In genomic region chr1:214460304-214460916, GRCh38 we compare ENCODE assay signal across 33 cellular contexts.
A peak's percentile ranks its signal among the peaks of the same experiment; 100 is the strongest.
DNase-seq lines count a peak whose midpoint lies in the region; ATAC-seq, FAIRE-seq and TF ChIP-seq lines count a peak whose summit lies in the region.
"Had no signal": no experiment of that assay in that cellular context is flagged by ENCODE, and none has a peak within 500 bp of the region (broad histone marks: within the 10 kb centered on the region; RNA-seq: fewer than 3 reads in every experiment).

No MANE protein-coding gene starts in this region.

- TF ChIP-seq CTCF in HEK293 (tag by site-specific recombination; IDR thresholded peaks at IDR 0.05) = no peak
- no peak for TF ChIP-seq CTCF in chondrocyte (IDR thresholded peaks at IDR 0.05)
- no peak for TF ChIP-seq CTCF in keratinocyte (optimal IDR thresholded peaks at IDR 0.05 in 1 of 3, IDR thresholded peaks at IDR 0.05 in 1 of 3, conservative IDR thresholded peaks at IDR 0.05 in 1 of 3; ENCODE audit: extremely low read depth in 1 of 3, insufficient read depth in 2 of 3, low read length in 3 of 3)
- TF ChIP-seq CTCF in osteoblast (IDR thresholded peaks at IDR 0.05; ENCODE audit: extremely low read depth, low read depth, low read length) = no peak
- TF ChIP-seq CTCF in ascending aorta (IDR thresholded peaks at IDR 0.05) = no peak
- no peak for TF ChIP-seq CTCF in prostate gland (IDR thresholded peaks at IDR 0.05)

- DNase-seq in chondrocyte (ENCODE audit: low spot score) (no peak), keratinocyte (ENCODE audit: low read depth, low spot score) (no peak), osteoblast (ENCODE audit: insufficient read length, low spot score, missing footprints) (no peak), ascending aorta (ENCODE audit: low spot score in 2 of 2) (no peak), prostate gland (ENCODE audit: low spot score) (no peak)
- no peak for DNase-seq in stimulated activated naive CD8-positive, alpha-beta T cell treated with anti-CD3 and anti-CD28 coated beads, Interleukin-15, amount 100 ng/mL, for 72 hours
- DNase-seq: activated CD4-positive, alpha-beta T cell treated with anti-CD3 and anti-CD28 coated beads, Interleukin-2, amount 50 U/mL, for 1 hour; activated gamma-delta T cell; activated T-cell treated with anti-CD3 and anti-CD28 coated beads, Interleukin-2, amount 50 U/mL, for 24 hours; DMS53; HCEC 1CT; hypothalamus; left colon; mammary epithelial cell; MM.1S; NCI-H1417; NCI-H2029; NCI-H510A treated with DMSO at 0.1 percent for 48 hours; psoas muscle; RPMI8226; sigmoid colon; stimulated activated CD4-positive, alpha-beta T cell treated with anti-CD3 and anti-CD28 coated beads, Interleukin-12 subunit alpha, Interleukin-12 subunit beta, amount 100 ng/mL, for 4 hours; stimulated activated CD4-positive, alpha-beta T cell treated with anti-CD3 and anti-CD28 coated beads, Interleukin-2, amount 100 ng/mL, for 48 hours; T1000; thyroid gland had no signal

- H3K9me3 Mint-ChIP-seq in chondrocyte (ENCODE audit: low read depth) = no peaks in the 10 kb centered on the region
- H3K9me3 Mint-ChIP-seq in stimulated activated naive CD8-positive, alpha-beta T cell treated with anti-CD3 and anti-CD28 coated beads, Interleukin-15, amount 100 ng/mL, for 72 hours = no peaks in the 10 kb centered on the region
- H3K9me3 Mint-ChIP-seq: activated T-cell treated with anti-CD3 and anti-CD28 coated beads, Interleukin-2, amount 50 U/mL, for 24 hours; central memory CD8-positive, alpha-beta T cell; dendritic cell treated with granulocyte-macrophage colony-stimulating factor and Interleukin-4, amounts not matched to agents 40 ng/mL and 50 ng/mL, for 4 days had no signal

- no peaks in the 10 kb centered on the region for H3K27me3 Mint-ChIP-seq in chondrocyte (ENCODE audit: low read depth)
- H3K27me3 Mint-ChIP-seq in stimulated activated naive CD8-positive, alpha-beta T cell treated with anti-CD3 and anti-CD28 coated beads, Interleukin-15, amount 100 ng/mL, for 72 hours = peaks cover 1% of the 10 kb centered on the region
- H3K27me3 Mint-ChIP-seq: dendritic cell treated with granulocyte-macrophage colony-stimulating factor and Interleukin-4, amounts not matched to agents 40 ng/mL and 50 ng/mL, for 4 days had no signal

- WGBS in prostate gland = 64% methylated on average over 2 of the region's 2 CpGs

- peaks cover 3% of the 10 kb centered on the region for H3K9me1 ChIP-seq in keratinocyte (ENCODE audit: control insufficient read depth, extremely low read depth, insufficient read depth, low read length)

- H3K4me1 ChIP-seq in HEK293 (ENCODE audit: control insufficient read depth, insufficient read depth, low read length) (peaks cover 1% of the 10 kb centered on the region), keratinocyte (ENCODE audit: control insufficient read depth, extremely low read depth, insufficient read depth, low read length) (peaks cover 49% of the 10 kb centered on the region), osteoblast (ENCODE audit: insufficient read depth, low read length) (peaks cover 46% of the 10 kb centered on the region), ascending aorta (peaks cover 0 to 2% of the 10 kb centered on the region in 2 donors), prostate gland (replicated peaks) (no peaks in the 10 kb centered on the region)

- FAIRE-seq in keratinocyte (lab: Jason Lieb, UNC) = no peak
- FAIRE-seq: GM12892, K562 had no signal

- dilution Hi-C loops in keratinocyte (cut with MboI; ENCODE audit: extremely low pct_ligation_motif_present, low sequenced_read_pairs) = no loop called here

- H4K20me1 ChIP-seq in keratinocyte (ENCODE audit: control insufficient read depth, extremely low read depth, insufficient read depth, low read length) (no peaks in the 10 kb centered on the region), osteoblast (ENCODE audit: insufficient read depth, low read length) (peaks cover 10% of the 10 kb centered on the region)

- ATAC-seq in GM21576 (IDR thresholded peaks at IDR 0.05; ENCODE audit: unreplicated experiment) = no peak
- no peak for ATAC-seq in stimulated activated naive CD8-positive, alpha-beta T cell treated with anti-CD3 and anti-CD28 coated beads, Interleukin-15, amount 100 ng/mL, for 72 hours
- ATAC-seq: K562, left colon, psoas muscle had no signal

- CTCF ChIA-PET in HEK293 (lab: Yijun Ruan, JAX) = no interaction called here

- peaks cover 7% of the 10 kb centered on the region for H3K36me3 Mint-ChIP-seq in chondrocyte (ENCODE audit: low read depth)

- no peak overlapping the region for H3K27ac ChIP-seq in HEK293 (ENCODE audit: extremely low read depth, low read depth, low read length)
- peak overlapping the region; percentile 15 for H3K27ac ChIP-seq in keratinocyte (ENCODE audit: control insufficient read depth, insufficient read depth, low read length)
- peak overlapping the region; percentile 6 for H3K27ac ChIP-seq in osteoblast (ENCODE audit: low read depth, low read length)
- no peak overlapping the region for H3K27ac ChIP-seq in ascending aorta
- H3K27ac ChIP-seq in prostate gland = no peak overlapping the region
- H3K27ac ChIP-seq: neutrophil, psoas muscle, sigmoid colon, SJSA1, thyroid gland had no signal

- H3K79me2 ChIP-seq in keratinocyte (ENCODE audit: control insufficient read depth, insufficient read depth, low read length) = peaks cover 93% of the 10 kb centered on the region
- H3K79me2 ChIP-seq in osteoblast (ENCODE audit: insufficient read depth, low read length) = peaks cover 98% of the 10 kb centered on the region

- peaks cover 63% of the 10 kb centered on the region for H3K4me1 Mint-ChIP-seq in chondrocyte (ENCODE audit: low read depth)
- peaks cover under 1% of the 10 kb centered on the region for H3K4me1 Mint-ChIP-seq in stimulated activated naive CD8-positive, alpha-beta T cell treated with anti-CD3 and anti-CD28 coated beads, Interleukin-15, amount 100 ng/mL, for 72 hours

- H3K9me3 ChIP-seq in HEK293 (ENCODE audit: control insufficient read depth, insufficient read depth, low read depth, low read length) = no peaks in the 10 kb centered on the region
- H3K9me3 ChIP-seq in keratinocyte (ENCODE audit: control insufficient read depth, low read depth, low read length) = no peaks in the 10 kb centered on the region
- no peaks in the 10 kb centered on the region for H3K9me3 ChIP-seq in osteoblast (ENCODE audit: low read depth, low read length)
- no peaks in the 10 kb centered on the region for H3K9me3 ChIP-seq in ascending aorta
- no peaks in the 10 kb centered on the region for H3K9me3 ChIP-seq in prostate gland
- H3K9me3 ChIP-seq: neutrophil, psoas muscle, sigmoid colon, thyroid gland had no signal

- H3K27me3 ChIP-seq in keratinocyte (ENCODE audit: control insufficient read depth, extremely low read depth, insufficient read depth, low read length) = no peaks in the 10 kb centered on the region
- no peaks in the 10 kb centered on the region for H3K27me3 ChIP-seq in osteoblast (ENCODE audit: insufficient read depth, low read length)
- H3K27me3 ChIP-seq in ascending aorta = no peaks in the 10 kb centered on the region
- no peaks in the 10 kb centered on the region for H3K27me3 ChIP-seq in prostate gland (replicated peaks; ENCODE audit: insufficient read depth)
- H3K27me3 ChIP-seq: neutrophil, sigmoid colon, SJSA1, thyroid gland had no signal

- H3K27ac Mint-ChIP-seq in chondrocyte (ENCODE audit: unreplicated experiment) = peak overlapping the region; percentile 76
- no peak overlapping the region for H3K27ac Mint-ChIP-seq in stimulated activated naive CD8-positive, alpha-beta T cell treated with anti-CD3 and anti-CD28 coated beads, Interleukin-15, amount 100 ng/mL, for 72 hours
- H3K27ac Mint-ChIP-seq: activated T-cell treated with anti-CD3 and anti-CD28 coated beads, Interleukin-2, amount 50 U/mL, for 24 hours; dendritic cell treated with granulocyte-macrophage colony-stimulating factor and Interleukin-4, amounts not matched to agents 40 ng/mL and 50 ng/mL, for 4 days had no signal

- no peak overlapping the region for H3K4me2 ChIP-seq in keratinocyte (ENCODE audit: control insufficient read depth, extremely low read depth, insufficient read depth, low read depth, low read length)
- H3K4me2 ChIP-seq in osteoblast (ENCODE audit: insufficient read depth, low read length) = no peak overlapping the region

- POLR2A ChIA-PET in HEK293 (lab: Yijun Ruan, JAX) = interaction anchor here (0.7 kb wide), 1 partner anchor 37 kb away, joined by 8 read pairs; no protein-coding TSS in a partner anchor

- TF ChIP-seq POLR2A in prostate gland (IDR thresholded peaks at IDR 0.05) = no peak

- H3K36me3 ChIP-seq in HEK293 (ENCODE audit: control insufficient read depth in 2 of 2, insufficient read depth in 1 of 2, low read length in 2 of 2) = peaks cover 0 to 4% of the 10 kb centered on the region in 2 experiments; a peak in 1 of 3 replicates
- H3K36me3 ChIP-seq in keratinocyte (ENCODE audit: control insufficient read depth in 2 of 2, extremely low read depth in 1 of 2, insufficient read depth in 2 of 2, low read length in 2 of 2) = peaks cover 13 to 34% of the 10 kb centered on the region in 2 experiments
- peaks cover 39% of the 10 kb centered on the region for H3K36me3 ChIP-seq in osteoblast (ENCODE audit: insufficient read depth, low read length)
- no peaks in the 10 kb centered on the region for H3K36me3 ChIP-seq in ascending aorta
- H3K36me3 ChIP-seq in prostate gland = no peaks in the 10 kb centered on the region
- H3K36me3 ChIP-seq: neutrophil, sigmoid colon, thyroid gland had no signal

- H3K4me3 Mint-ChIP-seq in chondrocyte (ENCODE audit: unreplicated experiment) = no peak overlapping the region
- H3K4me3 Mint-ChIP-seq in stimulated activated naive CD8-positive, alpha-beta T cell treated with anti-CD3 and anti-CD28 coated beads, Interleukin-15, amount 100 ng/mL, for 72 hours = no peak overlapping the region
- H3K4me3 Mint-ChIP-seq: activated T-cell treated with anti-CD3 and anti-CD28 coated beads, Interleukin-2, amount 50 U/mL, for 24 hours; central memory CD8-positive, alpha-beta T cell; dendritic cell treated with granulocyte-macrophage colony-stimulating factor and Interleukin-4, amounts not matched to agents 40 ng/mL and 50 ng/mL, for 4 days had no signal

- H3K9ac ChIP-seq in keratinocyte (ENCODE audit: control insufficient read depth, extremely low read depth, insufficient read depth, low read length) = no peak overlapping the region

- intact Hi-C loops in ascending aorta (cut with DNase I) (no loop called here), prostate gland (cut with DNase I) (no loop called here)

- no peak overlapping the region for H3K4me3 ChIP-seq in HEK293 (ENCODE audit: low read depth, low read length)
- no peak overlapping the region for H3K4me3 ChIP-seq in keratinocyte (ENCODE audit: control insufficient read depth in 2 of 3, extremely low read depth in 1 of 3, insufficient read depth in 2 of 3, low read depth in 1 of 3, low read length in 3 of 3)
- H3K4me3 ChIP-seq in osteoblast (ENCODE audit: insufficient read depth, low read length) = no peak overlapping the region
- H3K4me3 ChIP-seq in ascending aorta = no peak overlapping the region
- no peak overlapping the region for H3K4me3 ChIP-seq in prostate gland
- H3K4me3 ChIP-seq: K562, psoas muscle, sigmoid colon, SJSA1, thyroid gland had no signal

- no peak overlapping the region for H2AFZ ChIP-seq in keratinocyte (ENCODE audit: control insufficient read depth, low read length)
- no peak overlapping the region for H2AFZ ChIP-seq in osteoblast (ENCODE audit: low read length)

Comparison
In these comparisons a context has a peak if more than half of its experiments do, and no peak if none do; other contexts are left out.
1. H3K27ac ChIP-seq: peak in keratinocyte (single experiment) and osteoblast (single experiment); none in HEK293 (single experiment), ascending aorta (0 of 2) and prostate gland (0 of 2).